In the genomic region with DNA sequence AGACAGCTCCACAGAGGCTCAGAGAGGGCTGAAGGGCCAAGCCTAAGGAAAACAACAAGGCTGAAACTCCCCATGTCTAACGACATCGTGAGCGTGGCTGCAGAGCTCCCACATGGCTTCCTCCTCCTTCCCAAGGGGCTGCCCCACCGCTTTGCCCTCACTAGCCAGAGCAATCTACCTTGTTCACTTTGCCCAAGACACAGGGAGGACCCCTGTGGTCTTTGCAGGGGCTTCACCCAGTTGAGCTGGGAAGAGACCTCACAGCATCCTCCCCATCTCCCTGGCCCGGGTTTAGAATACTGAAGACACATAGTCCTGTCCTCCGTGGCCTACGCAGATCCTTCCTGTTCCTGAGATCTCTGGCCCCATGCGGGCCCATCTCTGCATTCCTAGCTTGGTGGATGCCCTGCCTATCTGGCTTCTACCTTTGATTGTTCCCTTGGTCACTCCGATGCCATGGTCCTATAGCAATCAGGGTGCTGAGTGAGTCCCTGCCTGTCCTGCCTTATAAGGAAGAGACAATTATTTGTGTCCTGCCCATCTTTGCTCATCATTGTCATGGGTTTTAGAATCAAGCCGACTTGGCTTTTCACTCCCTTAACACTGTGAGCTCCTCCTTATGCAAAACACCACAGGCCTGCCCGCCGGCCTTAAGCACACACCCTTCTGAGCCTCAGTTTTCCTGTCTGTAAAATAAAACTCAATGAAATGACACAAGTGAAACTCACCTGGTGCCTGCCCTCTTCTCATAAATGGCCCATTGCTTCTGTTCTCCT, we compare ENCODE assay signal across 1 cellular context.
TF ChIP-seq lines count a peak whose summit lies in the region.

No MANE protein-coding gene starts in this region.

TF ChIP-seq in H1, 55 proteins besides CTCF, POLR2A, EP300 and RAD21:
- TF ChIP-seq SRF (IDR thresholded peaks at IDR 0.05; ENCODE audit: low read depth, low read length): peak; percentile 54; the same call in 1 of the 2 replicates
- TF ChIP-seq BCL11A (IDR thresholded peaks at IDR 0.05; ENCODE audit: low read depth in 2 of 2, low read length in 2 of 2): no peak
- no peak for TF ChIP-seq EZH2 (IDR thresholded peaks at IDR 0.05; ENCODE audit: low read depth, low read length, severe bottlenecking)
- TF ChIP-seq CBX8 (IDR thresholded peaks at IDR 0.05; ENCODE audit: borderline replicate concordance, low read depth, low read length): no peak
- no peak for TF ChIP-seq HDAC6 (IDR thresholded peaks at IDR 0.05; ENCODE audit: low read depth, low read length)
- TF ChIP-seq, protein P1, sequence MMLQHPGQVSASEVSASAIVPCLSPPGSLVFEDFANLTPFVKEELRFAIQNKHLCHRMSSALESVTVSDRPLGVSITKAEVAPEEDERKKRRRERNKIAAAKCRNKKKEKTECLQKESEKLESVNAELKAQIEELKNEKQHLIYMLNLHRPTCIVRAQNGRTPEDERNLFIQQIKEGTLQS (IDR thresholded peaks at IDR 0.05; ENCODE audit: insufficient read depth, low read depth, low read length): no peak
- TF ChIP-seq CTBP2 (IDR thresholded peaks at IDR 0.05; ENCODE audit: borderline replicate concordance, insufficient read depth, insufficient read length, low read length): no peak
